Comparison of ENCODE assay signal across 28 cellular contexts in the genomic region with DNA sequence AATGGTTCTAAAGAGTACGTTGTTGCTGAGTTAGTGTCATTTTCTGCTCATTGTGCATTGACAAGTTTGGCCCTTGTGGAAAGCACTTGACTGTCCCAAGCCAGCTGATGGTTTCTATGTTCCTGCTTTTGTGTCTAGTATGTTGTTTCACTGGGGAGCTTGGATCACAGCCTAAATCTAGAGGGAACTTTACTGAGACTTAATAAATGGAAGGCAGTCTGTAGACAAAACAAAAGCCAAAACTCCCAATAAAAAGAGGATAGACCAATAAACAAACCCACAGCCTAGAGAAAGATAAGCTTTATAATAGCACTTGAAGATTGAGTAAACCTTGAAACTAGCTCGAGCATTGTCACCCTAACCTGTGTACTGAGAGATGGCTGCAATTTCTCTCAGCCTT.
"Had no signal": no experiment of that assay in that cellular context is flagged by ENCODE, and none has a peak within 500 bp of the region (broad histone marks: within the 10 kb centered on the region; RNA-seq: fewer than 3 reads in every experiment).

No MANE protein-coding gene starts in this region.

- ATAC-seq: activated CD4-positive, alpha-beta T cell treated with anti-CD3 and anti-CD28 coated beads for 36 hours; activated CD8-positive, alpha-beta memory T cell treated with anti-CD3 and anti-CD28 coated beads, Interleukin-2, amount 10 ng/mL, durations not matched to agents 7 days and 5 days; activated CD8-positive, alpha-beta T cell treated with anti-CD3 and anti-CD28 coated beads, Interleukin-2, amount 10 ng/mL, durations not matched to agents 7 days and 5 days; activated naive CD4-positive, alpha-beta T cell treated with anti-CD3 and anti-CD28 coated beads, Interleukin-2, amount 50 U/mL, for 72 hours; esophagus mucosa; foreskin keratinocyte; gastrocnemius medialis; heart right ventricle had no signal

- H3K9me3 ChIP-seq: ascending aorta, breast epithelium, colonic mucosa, gastrocnemius medialis, heart right ventricle had no signal

- H2AFZ ChIP-seq: hepatocyte had no signal

- H3K4me2 ChIP-seq: hepatocyte had no signal

- H3K4me3 ChIP-seq: ascending aorta, breast epithelium, cardiac muscle cell, colonic mucosa, gastrocnemius medialis, heart right ventricle, hepatocyte had no signal

- H3K36me3 ChIP-seq: ascending aorta, breast epithelium, cardiac muscle cell, colonic mucosa, gastrocnemius medialis, heart right ventricle had no signal

- H3K79me2 ChIP-seq: hepatocyte had no signal

- DNase-seq: activated CD4-positive, alpha-beta memory T cell treated with anti-CD3 and anti-CD28 coated beads for 36 hours; activated CD4-positive, alpha-beta T cell treated with anti-CD3 and anti-CD28 coated beads for 36 hours; activated CD4-positive, alpha-beta T cell treated with anti-CD3 and anti-CD28 coated beads, Interleukin-2, amount 10 ng/mL, durations not matched to agents 24 days and 14 days; activated CD4-positive, CD25-positive, alpha-beta regulatory T cell; activated CD4-positive, CD25-positive, alpha-beta regulatory T cell treated with anti-CD3 and anti-CD28 coated beads, Interleukin-2, amount 50 U/mL, for 72 hours; activated CD8-positive, alpha-beta memory T cell treated with anti-CD3 and anti-CD28 coated beads, Interleukin-2, amount 10 ng/mL, durations not matched to agents 7 days and 5 days; activated CD8-positive, alpha-beta memory T cell treated with anti-CD3 and anti-CD28 coated beads, Interleukin-2, amount 50 U/mL, for 4 hours; activated CD8-positive, alpha-beta T cell treated with anti-CD3 and anti-CD28 coated beads, Interleukin-2, amount 10 ng/mL, durations not matched to agents 7 days and 5 days; activated effector memory CD4-positive, alpha-beta T cell treated with anti-CD3 and anti-CD28 coated beads, Interleukin-2, amount 50 U/mL, for 16 hours; activated naive CD4-positive, alpha-beta T cell; activated naive CD4-positive, alpha-beta T cell treated with anti-CD3 and anti-CD28 coated beads, Interleukin-2, amount 10 ng/mL, durations not matched to agents 7 days and 5 days; activated naive CD8-positive, alpha-beta T cell treated with anti-CD3 and anti-CD28 coated beads, Interleukin-2, amount 10 ng/mL, durations not matched to agents 7 days and 5 days; activated T-cell treated with anti-CD3 and anti-CD28 coated beads, Interleukin-2, amount 50 U/mL, for 1 hour; activated T-cell treated with anti-CD3 and anti-CD28 coated beads, Interleukin-2, amount 50 U/mL, for 48 hours; central memory CD4-positive, alpha-beta T cell; cerebellar nuclear complex; colonic mucosa; effector CD8-positive, alpha-beta T cell; foreskin keratinocyte; gastrocnemius medialis; heart right ventricle; T-helper 2 cell had no signal

- H3K4me1 ChIP-seq: ascending aorta, breast epithelium, colonic mucosa, foreskin keratinocyte, gastrocnemius medialis, heart right ventricle had no signal

- H3K27ac ChIP-seq: ascending aorta, breast epithelium, cardiac muscle cell, colonic mucosa, foreskin keratinocyte, gastrocnemius medialis, heart right ventricle, hepatocyte had no signal

- H3K27me3 ChIP-seq: ascending aorta, breast epithelium, cardiac muscle cell, foreskin keratinocyte had no signal
